ENCODE assay signal across 12 cellular contexts in genomic region chr17:2064147-2064489, GRCh38. TPM values are rescaled to one million over a fixed set of nuclear protein-coding genes. Genes with fewer than 3 reads are reported as not detected.
DNase-seq lines count a peak whose midpoint lies in the region; ATAC-seq and TF ChIP-seq lines count a peak whose summit lies in the region.
"Had no signal": no experiment of that assay in that cellular context is flagged by ENCODE, and none has a peak within 500 bp of the region (broad histone marks: within the 10 kb centered on the region; RNA-seq: fewer than 3 reads in every experiment).

No MANE protein-coding gene starts in this region.

- H3K9me3 ChIP-seq in heart right ventricle, result no peaks in the 10 kb centered on the region
- no peaks in the 10 kb centered on the region for H3K9me3 ChIP-seq in uterus
- no peaks in the 10 kb centered on the region for H3K9me3 ChIP-seq in SJCRH30 (replicated peaks)

- peaks cover 19 to 51% of the 10 kb centered on the region in 2 donors for H3K4me1 Mint-ChIP-seq in effector memory CD8-positive, alpha-beta T cell (ENCODE audit: low read depth in 2 of 2)
- H3K4me1 Mint-ChIP-seq in natural killer cell treated with Interleukin-12 subunit alpha and Interleukin-12 subunit beta and Interleukin-15 and Interleukin-18, amount 100 ng/mL, for 72 hours (ENCODE audit: low read depth in 2 of 2), result peaks cover 42 to 61% of the 10 kb centered on the region in 2 donors

- H3K4me3 ChIP-seq in heart right ventricle (no peak overlapping the region), uterus (no peak overlapping the region), SJCRH30 (no peak overlapping the region)

- peaks cover 21% of the 10 kb centered on the region for H3K36me3 Mint-ChIP-seq in effector memory CD8-positive, alpha-beta T cell (ENCODE audit: insufficient read depth)
- H3K36me3 Mint-ChIP-seq in natural killer cell treated with Interleukin-12 subunit alpha and Interleukin-12 subunit beta and Interleukin-15 and Interleukin-18, amount 100 ng/mL, for 72 hours, result peaks cover 4% of the 10 kb centered on the region

- ATAC-seq in heart right ventricle, result no peak
- no peak for ATAC-seq in Right ventricle myocardium superior (ENCODE audit: poor library complexity)
- no peak for ATAC-seq in effector memory CD8-positive, alpha-beta T cell (replicated peaks)
- no peak for ATAC-seq in natural killer cell treated with Interleukin-12 subunit alpha and Interleukin-12 subunit beta and Interleukin-15 and Interleukin-18, amount 100 ng/mL, for 72 hours
- no peak for ATAC-seq in GM19395 (IDR thresholded peaks at IDR 0.05; ENCODE audit: unreplicated experiment)

- no peaks in the 10 kb centered on the region for H3K27me3 Mint-ChIP-seq in effector memory CD8-positive, alpha-beta T cell
- H3K27me3 Mint-ChIP-seq in natural killer cell treated with Interleukin-12 subunit alpha and Interleukin-12 subunit beta and Interleukin-15 and Interleukin-18, amount 100 ng/mL, for 72 hours, result no peaks in the 10 kb centered on the region

- TF ChIP-seq POLR2A in uterus (IDR thresholded peaks at IDR 0.05), result no peak

- H3K9me3 Mint-ChIP-seq in effector memory CD8-positive, alpha-beta T cell, result no peaks in the 10 kb centered on the region
- no peaks in the 10 kb centered on the region for H3K9me3 Mint-ChIP-seq in natural killer cell treated with Interleukin-12 subunit alpha and Interleukin-12 subunit beta and Interleukin-15 and Interleukin-18, amount 100 ng/mL, for 72 hours

- H3K27ac ChIP-seq in heart right ventricle (peak overlapping the region; percentile 37 to 97 (median 93)), uterus (peak overlapping the region; percentile 94 to 99), SJCRH30 (no peak overlapping the region)

- H3K4me3 Mint-ChIP-seq in effector memory CD8-positive, alpha-beta T cell, result peak overlapping the region in 1 of 2 donors; percentile 28
- peak overlapping the region; percentile 3 for H3K4me3 Mint-ChIP-seq in natural killer cell treated with Interleukin-12 subunit alpha and Interleukin-12 subunit beta and Interleukin-15 and Interleukin-18, amount 100 ng/mL, for 72 hours

- intact Hi-C loops in heart right ventricle (cut with DNase I), result loop anchor here in 5 of 10 donors (2.0 to 10.0 kb wide), 5 partner anchors 108 to 341 kb away; partner anchors contain the start of gene MNT (in 1 of the 5)
- intact Hi-C loops in Right ventricle myocardium superior (cut with DNase I), result no loop called here
- intact Hi-C loops in uterus (cut with DNase I; ENCODE audit: low total_unique reads), result no loop called here
- intact Hi-C loops in posterior vena cava (cut with DNase I), result loop anchor here in 1 of 2 donors (5.0 kb wide), 1 partner anchor 113 kb away; no protein-coding TSS in a partner anchor

- H3K36me3 ChIP-seq in heart right ventricle (peaks cover 0 to 94% (median 9%) of the 10 kb centered on the region in 9 donors), uterus (no peaks in the 10 kb centered on the region), SJCRH30 (no peaks in the 10 kb centered on the region)

- no peak for TF ChIP-seq CTCF in heart right ventricle (IDR thresholded peaks at IDR 0.05)
- TF ChIP-seq CTCF in uterus (IDR thresholded peaks at IDR 0.05), result no peak

- H3K4me1 ChIP-seq in heart right ventricle (peaks cover 42 to 100% (median 93%) of the 10 kb centered on the region in 9 donors), uterus (peaks cover 18 to 77% of the 10 kb centered on the region in 2 donors), SJCRH30 (peaks cover 13% of the 10 kb centered on the region; the same call in 1 of the 2 replicates)

- WGBS in heart right ventricle, 2 donors, result 44 to 55% methylated on average over 5 of the region's 5 CpGs

- H3K27ac Mint-ChIP-seq in effector memory CD8-positive, alpha-beta T cell, result peak overlapping the region; percentile 92
- H3K27ac Mint-ChIP-seq in natural killer cell treated with Interleukin-12 subunit alpha and Interleukin-12 subunit beta and Interleukin-15 and Interleukin-18, amount 100 ng/mL, for 72 hours, result peak overlapping the region in 1 of 2 donors; percentile 75

- DNase-seq in heart right ventricle (no peak), Right ventricle myocardium superior (no peak), uterus (peak in 1 of 2 donors; percentile 21), SJCRH30 (no peak), posterior vena cava (ENCODE audit: low spot score) (no peak)
- no peak for DNase-seq in effector memory CD8-positive, alpha-beta T cell
- no peak for DNase-seq in natural killer cell treated with Interleukin-12 subunit alpha and Interleukin-12 subunit beta and Interleukin-15 and Interleukin-18, amount 100 ng/mL, for 72 hours (ENCODE audit: low spot score)
- DNase-seq: activated CD4-positive, CD25-positive, alpha-beta regulatory T cell treated with anti-CD3 and anti-CD28 coated beads, Interleukin-2, amount 50 U/mL, for 72 hours; NCI-H524 treated with DMSO at 0.1 percent for 48 hours; SIG-M5 had no signal

- peaks cover 0 to 5% (median 0%) of the 10 kb centered on the region in 7 donors for H3K27me3 ChIP-seq in heart right ventricle
- no peaks in the 10 kb centered on the region for H3K27me3 ChIP-seq in uterus
- no peaks in the 10 kb centered on the region for H3K27me3 ChIP-seq in SJCRH30

RNA-seq across cellular contexts. Expression of gene HIC1, which starts 9.2 kb away (rescaled TPM):
- 10 to 100 TPM in 7 of 10 donors, 1 to 10 TPM in 3; 3.5 to 37.5 (median 12.1) TPM for total RNA-seq in heart right ventricle
- 10 to 100 TPM in 1 of 2 donors, 1 to 10 TPM in 1; 8.3 to 14.3 TPM for polyA plus RNA-seq in heart right ventricle
- 19.3 TPM for total RNA-seq in Right ventricle myocardium superior
- total RNA-seq in natural killer cell treated with Interleukin-12 subunit alpha and Interleukin-12 subunit beta and Interleukin-15 and Interleukin-18, amount 100 ng/mL, for 72 hours, result 10 to 100 TPM; 24.8 to 56.7 TPM
- total RNA-seq in uterus, result 10 to 100 TPM; 21.8 to 86.9 (median 54.2) TPM
- 0.13 and 0.18 TPM in 2 replicates for total RNA-seq in SJCRH30 (2014; rRNA removed; shearing (Covaris generic))
- total RNA-seq in posterior vena cava, result 10 to 100 TPM; 41.3 to 64.2 TPM

RNA-seq across cellular contexts. Expression of gene OVCA2, which starts 22.3 kb away (rescaled TPM):
- total RNA-seq in heart right ventricle (10 to 100 TPM; 15.3 to 25.4 (median 17.6) TPM), Right ventricle myocardium superior (13.7 TPM), uterus (10 to 100 TPM in 3 of 4 donors, 1 to 10 TPM in 1; 7.9 to 27.4 (median 19.8) TPM), posterior vena cava (10 to 100 TPM; 17.4 to 21.2 TPM)
- 10 to 100 TPM; 43.3 to 47.5 TPM for polyA plus RNA-seq in heart right ventricle
- total RNA-seq in natural killer cell treated with Interleukin-12 subunit alpha and Interleukin-12 subunit beta and Interleukin-15 and Interleukin-18, amount 100 ng/mL, for 72 hours, result 10 to 100 TPM; 35.5 to 49.8 TPM
- 14.1 and 17.2 TPM in 2 replicates for total RNA-seq in SJCRH30 (2014; rRNA removed; shearing (Covaris generic))

RNA-seq across cellular contexts. Expression of gene DPH1, which starts 34.2 kb away (rescaled TPM):
- total RNA-seq in heart right ventricle (10 to 100 TPM; 22.8 to 40.0 (median 25.9) TPM), Right ventricle myocardium superior (26.8 TPM), uterus (100 to 1,000 TPM in 1 of 4 donors, 10 to 100 TPM in 3; 26.8 to 121 (median 49.1) TPM), posterior vena cava (10 to 100 TPM; 26.5 to 27.9 TPM)
- 10 to 100 TPM; 19.0 to 28.9 TPM for polyA plus RNA-seq in heart right ventricle
- total RNA-seq in natural killer cell treated with Interleukin-12 subunit alpha and Interleukin-12 subunit beta and Interleukin-15 and Interleukin-18, amount 100 ng/mL, for 72 hours, result 10 to 100 TPM; 32.5 to 34.7 TPM
- 14.4 and 14.6 TPM in 2 replicates for total RNA-seq in SJCRH30 (2014; rRNA removed; shearing (Covaris generic))

RNA-seq across cellular contexts. Expression of gene RTN4RL1, which starts 39.0 kb away (rescaled TPM):
- total RNA-seq in heart right ventricle (1 to 10 TPM in 9 of 10 donors, under 1 TPM in 1; 0.81 to 6.3 (median 2.5) TPM), Right ventricle myocardium superior (3.4 TPM), uterus (1 to 10 TPM in 3 of 4 donors, not detected in 1; 1.4 to 4.9 (median 1.9) TPM), posterior vena cava (1 to 10 TPM; 1.3 to 4.3 TPM)
- polyA plus RNA-seq in heart right ventricle, result 1 to 10 TPM; 3.0 to 3.1 TPM
- not detected for total RNA-seq in natural killer cell treated with Interleukin-12 subunit alpha and Interleukin-12 subunit beta and Interleukin-15 and Interleukin-18, amount 100 ng/mL, for 72 hours
- total RNA-seq in SJCRH30 (2014; rRNA removed; shearing (Covaris generic)), result 0.61 and 0.83 TPM in 2 replicates
- total RNA-seq: epithelial cell of proximal tubule had no signal
